30 cellular contexts compared by ENCODE assay signal in genomic region chr9:134153450-134153849, GRCh38. TPM values are rescaled to one million over a fixed set of nuclear protein-coding genes. Genes with fewer than 3 reads are reported as not detected.
"Had no signal": no experiment of that assay in that cellular context is flagged by ENCODE, and none has a peak within 500 bp of the region (broad histone marks: within the 10 kb centered on the region; RNA-seq: fewer than 3 reads in every experiment).

No MANE protein-coding gene starts in this region.

- H3K27ac ChIP-seq: stomach, suprapubic skin, testis, thoracic aorta, thyroid gland, tibial artery, tibial nerve, transverse colon, upper lobe of left lung, upper lobe of right lung, uterus, vagina had no signal

- H3K4me1 ChIP-seq: stomach, suprapubic skin, testis, tibial artery, transverse colon, upper lobe of left lung, upper lobe of right lung, uterus, vagina had no signal

- H3K27me3 ChIP-seq: stomach, suprapubic skin, testis, thyroid gland, tibial artery, tibial nerve, transverse colon, upper lobe of left lung, upper lobe of right lung, uterus, vagina had no signal

- H3K27me3 Mint-ChIP-seq: stimulated activated memory B cell treated with anti-CD40 and anti-IgM and Interleukin-4, amounts not matched to agents 10 μg/mL and 1 μg/mL and 100 μg/mL, for 72 hours; stimulated activated naive B cell treated with anti-CD40 and anti-IgM and Interleukin-4, amounts not matched to agents 10 μg/mL and 1 μg/mL and 100 μg/mL, for 72 hours; stimulated activated naive CD8-positive, alpha-beta T cell treated with anti-CD3 and anti-CD28 coated beads, Interleukin-15, Interleukin-2, amounts not matched to agents 100 ng/mL and 50 ng/mL, for 24 hours; type B pancreatic cell had no signal

- ATAC-seq: stimulated activated effector memory CD8-positive, alpha-beta T cell treated with anti-CD3 and anti-CD28 coated beads, Interleukin-12 subunit alpha, Interleukin-12 subunit beta, amount 100 ng/mL, for 72 hours; stimulated activated memory B cell treated with anti-CD40 and anti-IgM and Interleukin-4, amounts not matched to agents 10 μg/mL and 1 μg/mL and 100 μg/mL, for 72 hours; stimulated activated naive B cell treated with anti-CD40 and anti-IgM and Interleukin-4, amounts not matched to agents 10 μg/mL and 1 μg/mL and 100 μg/mL, for 72 hours; upper lobe of right lung had no signal

- H3K27ac Mint-ChIP-seq: stimulated activated effector memory CD8-positive, alpha-beta T cell treated with anti-CD3 and anti-CD28 coated beads, Interleukin-12 subunit alpha, Interleukin-12 subunit beta, amount 100 ng/mL, for 72 hours; stimulated activated memory B cell treated with anti-CD40 and anti-IgM and Interleukin-4, amounts not matched to agents 10 μg/mL and 1 μg/mL and 100 μg/mL, for 72 hours; stimulated activated naive B cell treated with anti-CD40 and anti-IgM and Interleukin-4, amounts not matched to agents 10 μg/mL and 1 μg/mL and 100 μg/mL, for 72 hours; stimulated activated naive CD8-positive, alpha-beta T cell treated with anti-CD3 and anti-CD28 coated beads, Interleukin-15, Interleukin-2, amounts not matched to agents 100 ng/mL and 50 ng/mL, for 24 hours; type B pancreatic cell had no signal

- H3K4me3 ChIP-seq: stomach, suprapubic skin, testis, thoracic aorta, thyroid gland, tibial artery, tibial nerve, transverse colon, upper lobe of left lung, upper lobe of right lung, uterus, vagina had no signal

- DNase-seq: stimulated activated CD4-positive, alpha-beta T cell treated with anti-CD3 and anti-CD28 coated beads, Interleukin-2, amount 100 ng/mL, for 24 hours; stimulated activated CD4-positive, alpha-beta T cell treated with anti-CD3 and anti-CD28 coated beads, Interleukin-2, amount 100 ng/mL, for 48 hours; stimulated activated CD4-positive, alpha-beta T cell treated with anti-CD3 and anti-CD28 coated beads, Interleukin-4, amount 100 ng/mL, for 1 hour; stimulated activated CD4-positive, alpha-beta T cell treated with anti-CD3 and anti-CD28 coated beads, Interleukin-4, amount 100 ng/mL, for 24 hours; stimulated activated CD4-positive, alpha-beta T cell treated with anti-CD3 and anti-CD28 coated beads, Interleukin-4, amount 100 ng/mL, for 4 hours; stimulated activated CD8-positive, alpha-beta memory T cell treated with anti-CD3 and anti-CD28 coated beads, Interleukin-4, amount 100 ng/mL, for 48 hours; stimulated activated naive B cell treated with anti-CD40 and anti-IgM and Interleukin-4, amounts not matched to agents 10 μg/mL and 1 μg/mL and 100 μg/mL, for 72 hours; stimulated activated naive CD4-positive, alpha-beta T cell; stimulated activated naive CD4-positive, alpha-beta T cell treated with Interleukin-2 at 50 U/mL for 16 hours; stomach; testis; thyroid gland; tibial artery; transverse colon; trophoblast cell; upper lobe of right lung; uterus had no signal

- H3K9me3 Mint-ChIP-seq: stimulated activated effector memory CD8-positive, alpha-beta T cell treated with anti-CD3 and anti-CD28 coated beads, Interleukin-12 subunit alpha, Interleukin-12 subunit beta, amount 100 ng/mL, for 72 hours; stimulated activated memory B cell treated with anti-CD40 and anti-IgM and Interleukin-4, amounts not matched to agents 10 μg/mL and 1 μg/mL and 100 μg/mL, for 72 hours; stimulated activated naive B cell treated with anti-CD40 and anti-IgM and Interleukin-4, amounts not matched to agents 10 μg/mL and 1 μg/mL and 100 μg/mL, for 72 hours; stimulated activated naive CD8-positive, alpha-beta T cell treated with anti-CD3 and anti-CD28 coated beads, Interleukin-15, Interleukin-2, amounts not matched to agents 100 ng/mL and 50 ng/mL, for 24 hours; type B pancreatic cell had no signal

- FAIRE-seq: urothelium cell line had no signal

- H3K9me3 ChIP-seq: stomach, suprapubic skin, testis, thoracic aorta, thyroid gland, tibial artery, tibial nerve, transverse colon, upper lobe of left lung, upper lobe of right lung, uterus, vagina had no signal

- H3K4me3 Mint-ChIP-seq: stimulated activated effector memory CD8-positive, alpha-beta T cell treated with anti-CD3 and anti-CD28 coated beads, Interleukin-12 subunit alpha, Interleukin-12 subunit beta, amount 100 ng/mL, for 72 hours; stimulated activated memory B cell treated with anti-CD40 and anti-IgM and Interleukin-4, amounts not matched to agents 10 μg/mL and 1 μg/mL and 100 μg/mL, for 72 hours; stimulated activated naive B cell treated with anti-CD40 and anti-IgM and Interleukin-4, amounts not matched to agents 10 μg/mL and 1 μg/mL and 100 μg/mL, for 72 hours; stimulated activated naive CD8-positive, alpha-beta T cell treated with anti-CD3 and anti-CD28 coated beads, Interleukin-15, Interleukin-2, amounts not matched to agents 100 ng/mL and 50 ng/mL, for 24 hours; type B pancreatic cell had no signal

- H3K36me3 ChIP-seq: uterus had no signal

RNA-seq across cellular contexts. Expression of gene RNU6ATAC, which starts 10.9 kb away (rescaled TPM):
- total RNA-seq: stomach, subcutaneous adipose tissue, suprapubic skin, testis, thoracic aorta, thyroid gland, tibial nerve, transverse colon, urinary bladder, vagina had no signal
- polyA plus RNA-seq: stomach, thymus, urinary bladder had no signal
